Comparison of ENCODE assay signal across 9 cellular contexts in the genomic region with DNA sequence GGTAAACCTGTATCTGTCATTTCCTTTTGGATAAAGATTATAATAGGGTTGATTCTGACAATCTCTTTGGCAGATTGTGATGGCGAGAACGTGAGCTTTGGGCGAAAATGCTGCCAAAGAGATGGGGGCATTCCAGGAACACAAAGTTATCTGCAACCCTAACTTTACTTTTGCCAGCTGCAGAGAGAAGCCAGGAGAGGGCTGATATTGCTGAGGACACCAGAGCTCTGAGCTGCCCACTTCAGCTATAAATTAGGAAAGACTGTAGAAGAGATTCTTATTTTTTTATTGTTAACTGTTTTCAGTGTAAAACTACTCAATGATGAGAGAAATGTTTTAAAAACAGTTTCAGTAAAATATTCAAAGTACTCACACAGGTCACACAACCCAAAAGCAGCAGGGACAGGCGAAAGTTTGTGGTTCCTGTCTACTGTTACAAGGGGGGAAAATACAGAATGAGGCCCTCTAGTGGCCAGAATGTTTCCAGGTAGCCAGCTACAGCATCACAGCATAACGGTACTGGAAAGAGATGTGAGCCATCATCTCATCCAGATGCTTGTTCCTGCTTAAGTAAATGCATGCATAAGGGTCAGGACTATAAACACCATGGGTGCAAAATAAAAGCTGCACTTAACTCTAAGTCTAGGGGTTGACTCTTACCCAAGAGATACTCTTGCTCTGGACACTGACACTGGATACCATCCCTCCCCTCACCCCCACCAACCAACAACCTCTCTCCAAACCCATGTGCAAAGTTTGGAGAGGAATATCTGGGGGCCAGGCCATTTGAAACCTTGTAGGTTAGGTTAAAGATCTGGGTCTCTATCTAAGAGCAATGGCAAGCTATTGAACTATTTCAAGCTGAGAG.
DNase-seq lines count a peak whose midpoint lies in the region; ATAC-seq and TF ChIP-seq lines count a peak whose summit lies in the region.
"Had no signal": no experiment of that assay in that cellular context is flagged by ENCODE, and none has a peak within 500 bp of the region (broad histone marks: within the 10 kb centered on the region; RNA-seq: fewer than 3 reads in every experiment).

No MANE protein-coding gene starts in this region.

- H3K36me3 Mint-ChIP-seq in nephron progenitor cell (ENCODE audit: low read depth) = peaks cover 5% of the 10 kb centered on the region

- no peak overlapping the region for H3K4me3 ChIP-seq in cardiac fibroblast (replicated peaks in 1 of 2; ENCODE audit: low read depth in 2 of 2, low read length in 2 of 2)
- no peak overlapping the region for H3K4me3 ChIP-seq in MG63

- TF ChIP-seq CTCF in cardiac fibroblast (IDR thresholded peaks at IDR 0.05; ENCODE audit: low read depth, low read length) = peak; percentile 16
- peak; percentile 77 for TF ChIP-seq CTCF in nephron progenitor cell (IDR thresholded peaks at IDR 0.05)

- H3K4me3 Mint-ChIP-seq in nephron progenitor cell = no peak overlapping the region
- H3K4me3 Mint-ChIP-seq: T-helper 1 cell treated with Interleukin-12 subunit alpha and Interleukin-12 subunit beta and Interleukin-4 antibody, amounts not matched to agents 30 μg/mL and 1 μg/mL, for 36 hours had no signal

- H3K27me3 Mint-ChIP-seq in nephron progenitor cell (ENCODE audit: low read depth, poor library complexity) = no peaks in the 10 kb centered on the region

- no peak for TF ChIP-seq POLR2A in GM18505 (IDR thresholded peaks at IDR 0.05; ENCODE audit: borderline replicate concordance, extremely low read depth, insufficient read depth, insufficient read length)

- no peaks in the 10 kb centered on the region for H3K9me3 ChIP-seq in MG63

- H3K27me3 ChIP-seq in MG63 = no peaks in the 10 kb centered on the region

- H3K4me1 Mint-ChIP-seq in nephron progenitor cell = no peaks in the 10 kb centered on the region

- H3K27ac Mint-ChIP-seq in nephron progenitor cell = no peak overlapping the region
- H3K27ac Mint-ChIP-seq: T-helper 1 cell treated with Interleukin-12 subunit alpha and Interleukin-12 subunit beta and Interleukin-4 antibody, amounts not matched to agents 30 μg/mL and 1 μg/mL, for 36 hours had no signal

- ATAC-seq in GM18505 (IDR thresholded peaks at IDR 0.05; ENCODE audit: unreplicated experiment) = peak; percentile 92
- ATAC-seq in HG02798 (IDR thresholded peaks at IDR 0.05; ENCODE audit: poor library complexity, unreplicated experiment) = peak; percentile 89

- peak; percentile 31 for DNase-seq in COLO668 (lab: John Stamatoyannopoulos, UW; ENCODE audit: unreplicated experiment)
- DNase-seq in NCI-H1105 treated with DMSO at 0.1 percent for 48 hours (lab: John Stamatoyannopoulos, UW) = peak; percentile 14
- DNase-seq in cardiac fibroblast (ENCODE audit: low read depth in 2 of 2) = peak; percentile 5 to 7
- DNase-seq in nephron progenitor cell = peak; percentile 41
- DNase-seq in MG63 = no peak
- no peak for DNase-seq in UCSD-AML1 (lab: John Stamatoyannopoulos, UW; ENCODE audit: unreplicated experiment)

- H3K36me3 ChIP-seq in MG63 = no peaks in the 10 kb centered on the region

- peaks cover 10% of the 10 kb centered on the region for H3K9me3 Mint-ChIP-seq in nephron progenitor cell

Comparison
In these comparisons a context has a peak if more than half of its experiments do, and no peak if none do; other contexts are left out.
1. DNase-seq: peak in COLO668 (single experiment), NCI-H1105 treated with DMSO at 0.1 percent for 48 hours (single experiment), cardiac fibroblast (2 of 2) and nephron progenitor cell (single experiment); none in MG63 (single experiment) and UCSD-AML1 (single experiment).